9 cellular contexts compared by ENCODE assay signal in the genomic region with DNA sequence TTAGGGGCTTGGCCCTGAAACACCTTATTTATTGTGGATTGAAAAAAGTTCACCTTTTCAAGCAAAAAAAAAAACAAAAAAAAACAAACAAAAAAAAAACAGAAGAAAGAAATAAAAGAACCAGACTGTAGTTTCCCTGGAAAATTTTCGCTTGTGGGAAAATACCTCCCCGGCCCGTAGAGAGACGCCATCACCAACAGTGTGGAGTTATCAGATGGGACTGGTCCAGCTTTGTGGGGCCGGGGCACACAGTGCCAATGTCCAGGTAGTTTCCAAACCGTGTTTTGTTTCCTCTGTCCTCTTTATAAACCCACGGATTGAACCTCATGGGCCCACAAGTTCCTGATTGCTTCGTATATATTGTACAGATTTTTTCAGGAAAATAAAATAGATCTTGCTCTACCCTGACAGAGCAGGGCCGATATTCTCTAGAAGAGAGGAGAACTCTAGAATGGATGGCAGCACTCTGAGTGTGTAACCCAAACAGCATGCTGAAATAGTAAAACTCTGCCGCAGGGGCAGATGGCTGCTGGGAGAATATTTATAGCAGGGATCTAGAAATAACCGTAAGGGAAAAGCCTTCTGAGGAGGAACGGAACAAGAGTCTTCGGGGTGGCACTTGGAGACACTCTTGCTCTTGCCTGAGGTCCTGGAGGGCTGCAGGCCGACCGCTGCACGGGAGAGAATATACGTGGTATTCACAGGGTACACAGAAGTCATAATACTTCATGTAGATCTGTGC.
"Had no signal": no experiment of that assay in that cellular context is flagged by ENCODE, and none has a peak within 500 bp of the region (broad histone marks: within the 10 kb centered on the region; RNA-seq: fewer than 3 reads in every experiment).

No MANE protein-coding gene starts in this region.

- H3K36me3 ChIP-seq: gastroesophageal sphincter had no signal

- ATAC-seq: activated naive CD8-positive, alpha-beta T cell treated with anti-CD3 and anti-CD28 coated beads, Interleukin-2, amount 50 U/mL, for 24 hours; activated T-cell treated with anti-CD3 and anti-CD28 coated beads, Interleukin-2, amount 50 U/mL, for 72 hours; gastroesophageal sphincter; sciatic nerve had no signal

- H3K4me3 Mint-ChIP-seq: activated naive CD8-positive, alpha-beta T cell treated with anti-CD3 and anti-CD28 coated beads, Interleukin-2, amount 50 U/mL, for 24 hours; activated T-cell treated with anti-CD3 and anti-CD28 coated beads, Interleukin-2, amount 50 U/mL, for 72 hours; type B pancreatic cell had no signal

- H3K9me3 ChIP-seq: gastroesophageal sphincter had no signal

- H3K4me1 Mint-ChIP-seq: activated naive CD8-positive, alpha-beta T cell treated with anti-CD3 and anti-CD28 coated beads, Interleukin-2, amount 50 U/mL, for 24 hours had no signal

- H3K27me3 Mint-ChIP-seq: activated naive CD8-positive, alpha-beta T cell treated with anti-CD3 and anti-CD28 coated beads, Interleukin-2, amount 50 U/mL, for 24 hours; type B pancreatic cell had no signal

- DNase-seq: activated CD4-positive, alpha-beta T cell treated with anti-CD3 and anti-CD28 coated beads, Interleukin-2, amount 50 U/mL, for 48 hours; activated naive CD8-positive, alpha-beta T cell treated with anti-CD3 and anti-CD28 coated beads, Interleukin-2, amount 50 U/mL, for 24 hours; activated T-cell treated with anti-CD3 and anti-CD28 coated beads, Interleukin-2, amount 50 U/mL, for 72 hours; effector CD4-positive, alpha-beta T cell; stimulated activated CD4-positive, alpha-beta T cell treated with anti-CD3 and anti-CD28 coated beads, Interleukin-2, amount 100 ng/mL, for 24 hours; stimulated activated naive CD4-positive, alpha-beta T cell had no signal

- H3K27ac ChIP-seq: gastroesophageal sphincter had no signal

- H3K4me3 ChIP-seq: gastroesophageal sphincter had no signal

- H3K27ac Mint-ChIP-seq: activated naive CD8-positive, alpha-beta T cell treated with anti-CD3 and anti-CD28 coated beads, Interleukin-2, amount 50 U/mL, for 24 hours; activated T-cell treated with anti-CD3 and anti-CD28 coated beads, Interleukin-2, amount 50 U/mL, for 72 hours; type B pancreatic cell had no signal

- H3K27me3 ChIP-seq: gastroesophageal sphincter had no signal

- H3K36me3 Mint-ChIP-seq: type B pancreatic cell had no signal

- H3K9me3 Mint-ChIP-seq: activated naive CD8-positive, alpha-beta T cell treated with anti-CD3 and anti-CD28 coated beads, Interleukin-2, amount 50 U/mL, for 24 hours; activated T-cell treated with anti-CD3 and anti-CD28 coated beads, Interleukin-2, amount 50 U/mL, for 72 hours; type B pancreatic cell had no signal
